In genomic region chr17:29667969-29668368, GRCh38 we compare ENCODE assay signal across 17 cellular contexts. TPM values are rescaled to one million over a fixed set of nuclear protein-coding genes. Genes with fewer than 3 reads are reported as not detected.
DNase-seq lines count a peak whose midpoint lies in the region; ATAC-seq, FAIRE-seq and TF ChIP-seq lines count a peak whose summit lies in the region.
"Had no signal": no experiment of that assay in that cellular context is flagged by ENCODE, and none has a peak within 500 bp of the region (broad histone marks: within the 10 kb centered on the region; RNA-seq: fewer than 3 reads in every experiment).

No MANE protein-coding gene starts in this region.

- ATAC-seq in K562, result peak; percentile 45
- ATAC-seq in GM21528 (IDR thresholded peaks at IDR 0.05; ENCODE audit: low FRiP score, unreplicated experiment), result no peak
- ATAC-seq: right lobe of liver had no signal

- BruUV-seq in K562 (replicated peaks; lab: Mats Ljungman, UMichigan), result no TSS peak

- no peaks in the 10 kb centered on the region for H3K9me1 ChIP-seq in K562 (ENCODE audit: control insufficient read depth, insufficient read depth, low read length)

- no peak overlapping the region for H3K4me3 ChIP-seq in BLaER1 treated with 17β-estradiol and CSF1 and Interleukin-3, amounts not matched to agents 10 nM and 100 nM
- no peak overlapping the region for H3K4me3 ChIP-seq in K562
- no peak overlapping the region for H3K4me3 ChIP-seq in effector memory CD4-positive, alpha-beta T cell (ENCODE audit: insufficient read depth, low read depth, low read length, poor library complexity, severe bottlenecking)
- H3K4me3 ChIP-seq: esophagus muscularis mucosa, MG63, right lobe of liver, testis had no signal

- H3K4me1 ChIP-seq in BLaER1 treated with 17β-estradiol and CSF1 and Interleukin-3, amounts not matched to agents 10 nM and 100 nM, result peaks cover 33 to 65% (median 59%) of the 10 kb centered on the region in 10 experiments
- H3K4me1 ChIP-seq in K562 (replicated peaks in 1 of 2; ENCODE audit: control insufficient read depth in 2 of 2, insufficient read depth in 2 of 2, low read length in 2 of 2), result peaks cover 4 to 45% of the 10 kb centered on the region in 2 experiments
- H3K4me1 ChIP-seq in effector memory CD4-positive, alpha-beta T cell (ENCODE audit: control insufficient read depth, insufficient read depth, low read length, poor library complexity, severe bottlenecking), result no peaks in the 10 kb centered on the region
- H3K4me1 ChIP-seq: testis had no signal

- DNase-seq in GM10266 (ENCODE audit: extremely low spot score) (peak; percentile 25), K562 (ENCODE audit: extremely low read depth in 1 of 4, low spot score in 3 of 4) (peak in 1 of 4 experiments; percentile 42), myocyte (ENCODE audit: low read depth) (peak; percentile 28), HPDE6-E6E7 (ENCODE audit: extremely low spot score) (no peak)
- no peak for DNase-seq in effector memory CD4-positive, alpha-beta T cell
- DNase-seq: activated CD4-positive, alpha-beta T cell treated with anti-CD3 and anti-CD28 coated beads for 48 hours; glutamatergic neuron; islet precursor cell; mesenchymal stem cell; MG63; NCI-H187; nucleus accumbens; right lobe of liver; testis had no signal

- no peak for TF ChIP-seq POLR2A in K562 (conservative IDR thresholded peaks at IDR 0.05)

- CTCF ChIA-PET in K562 (lab: Yijun Ruan, JAX; ENCODE audit: low intra/inter-chr PET ratio), result no interaction called here

- no peak for TF ChIP-seq RAD21 in K562 (CRISPR knock-in tag; conservative IDR thresholded peaks at IDR 0.05 in 1 of 2, IDR thresholded peaks at IDR 0.05 in 1 of 2)

- no peaks in the 10 kb centered on the region for H3K79me2 ChIP-seq in K562 (ENCODE audit: control insufficient read depth, insufficient read depth, low read length)

- TF ChIP-seq CTCF in GM10266 (IDR thresholded peaks at IDR 0.05; ENCODE audit: control insufficient read depth, insufficient read depth, low read depth, missing control alignments), result no peak
- TF ChIP-seq CTCF in K562 (IDR thresholded peaks at IDR 0.05 in 2 of 3, conservative IDR thresholded peaks at IDR 0.05 in 1 of 3; ENCODE audit: insufficient read depth in 2 of 3, low read depth in 1 of 3, low read length in 3 of 3), result no peak

- no peak for TF ChIP-seq EP300 in K562 (IDR thresholded peaks at IDR 0.05; ENCODE audit: low read length)

- 0 out of 22 replicates have a peak overlapping the region, but pooled peaks of 1 of the 11 experiments have one; percentile 30 for H3K4me2 ChIP-seq in BLaER1 treated with 17β-estradiol and CSF1 and Interleukin-3, amounts not matched to agents 10 nM and 100 nM
- 0 out of 2 replicates have a peak overlapping the region, but pooled peaks have one; percentile 23 for H3K4me2 ChIP-seq in K562 (ENCODE audit: insufficient read depth, low read length)

- H3K27me3 ChIP-seq in BLaER1 treated with 17β-estradiol and CSF1 and Interleukin-3, amounts not matched to agents 10 nM and 100 nM, result no peaks in the 10 kb centered on the region
- H3K27me3 ChIP-seq in K562 (ENCODE audit: control insufficient read depth in 2 of 2, insufficient read depth in 2 of 2, low read length in 2 of 2), result no peaks in the 10 kb centered on the region
- H3K27me3 ChIP-seq in effector memory CD4-positive, alpha-beta T cell (replicated peaks; ENCODE audit: control insufficient read depth, insufficient read depth, low read length, poor library complexity, severe bottlenecking), result no peaks in the 10 kb centered on the region
- H3K27me3 ChIP-seq: esophagus muscularis mucosa, MG63, right lobe of liver, testis had no signal

- POLR2A ChIA-PET in K562 (lab: Yijun Ruan, JAX), result interaction anchor here (1.0 to 1.2 kb wide), 4 partner anchors 9 to 29 kb away, joined by 3 to 8 read pairs (median 3); no protein-coding TSS in a partner anchor

- peaks cover 91 to 100% (median 100%) of the 10 kb centered on the region in 11 experiments for H3K36me3 ChIP-seq in BLaER1 treated with 17β-estradiol and CSF1 and Interleukin-3, amounts not matched to agents 10 nM and 100 nM
- peaks cover 15% of the 10 kb centered on the region; the same call in 2 of the 3 replicates for H3K36me3 ChIP-seq in K562 (ENCODE audit: control insufficient read depth, insufficient read depth, low read length)
- H3K36me3 ChIP-seq in effector memory CD4-positive, alpha-beta T cell (ENCODE audit: control insufficient read depth, insufficient read depth, low read length), result peaks cover 62% of the 10 kb centered on the region

- H2AFZ ChIP-seq in K562 (ENCODE audit: low read depth, low read length), result no peak overlapping the region

- H3K9ac ChIP-seq in BLaER1 treated with 17β-estradiol and CSF1 and Interleukin-3, amounts not matched to agents 10 nM and 100 nM, result no peak overlapping the region
- H3K9ac ChIP-seq in K562 (ENCODE audit: insufficient read depth in 1 of 2, low read depth in 2 of 2, low read length in 2 of 2), result no peak overlapping the region

- peak overlapping the region in 8 of 11 experiments; percentile 19 to 99 (median 62); a peak in 12 of 22 replicates for H3K27ac ChIP-seq in BLaER1 treated with 17β-estradiol and CSF1 and Interleukin-3, amounts not matched to agents 10 nM and 100 nM
- H3K27ac ChIP-seq in K562 (ENCODE audit: extremely low read depth, low read depth, low read length), result peak overlapping the region; percentile 62; the same call in 2 of the 3 replicates
- no peak overlapping the region for H3K27ac ChIP-seq in effector memory CD4-positive, alpha-beta T cell (ENCODE audit: insufficient read depth, low read length, poor library complexity, severe bottlenecking)
- H3K27ac ChIP-seq: esophagus muscularis mucosa, right lobe of liver, testis had no signal

- no peak for FAIRE-seq in K562 (lab: Jason Lieb, UNC)

- in situ Hi-C loops in K562 (cut with MboI), result no loop called here

- intact Hi-C loops in K562 (cut with micrococcal nuclease), result no loop called here

- H3K9me3 ChIP-seq in BLaER1 treated with 17β-estradiol and CSF1 and Interleukin-3, amounts not matched to agents 10 nM and 100 nM (replicated peaks in 1 of 11), result peaks cover 0 to 14% (median 0%) of the 10 kb centered on the region in 11 experiments; a peak in 3 of 22 replicates
- H3K9me3 ChIP-seq in K562 (replicated peaks; ENCODE audit: control insufficient read depth, insufficient read depth, low read depth, low read length), result no peaks in the 10 kb centered on the region
- H3K9me3 ChIP-seq in effector memory CD4-positive, alpha-beta T cell (ENCODE audit: control insufficient read depth, low read length), result no peaks in the 10 kb centered on the region
- H3K9me3 ChIP-seq: esophagus muscularis mucosa, MG63, right lobe of liver, testis had no signal

- peaks cover 0 to 10% (median 0%) of the 10 kb centered on the region in 11 experiments; a peak in 3 of 22 replicates for H4K20me1 ChIP-seq in BLaER1 treated with 17β-estradiol and CSF1 and Interleukin-3, amounts not matched to agents 10 nM and 100 nM
- no peaks in the 10 kb centered on the region for H4K20me1 ChIP-seq in K562 (replicated peaks; ENCODE audit: control insufficient read depth, insufficient read depth, low read length)

TF ChIP-seq in K562, 482 proteins besides CTCF, POLR2A, EP300 and RAD21 (continues in another document):
- TF ChIP-seq TCF15 (CRISPR knock-in tag; IDR thresholded peaks at IDR 0.05) (no peak), ZNF239 (CRISPR knock-in tag; IDR thresholded peaks at IDR 0.05) (no peak), SP2 (IDR thresholded peaks at IDR 0.05; ENCODE audit: extremely low read depth, low read depth, low read length, poor library complexity, severe bottlenecking) (no peak), NR4A1 (CRISPR knock-in tag; IDR thresholded peaks at IDR 0.05) (no peak), NR4A1 (tag; IDR thresholded peaks at IDR 0.05) (no peak), CTBP1 (IDR thresholded peaks at IDR 0.05; ENCODE audit: borderline replicate concordance) (0 out of 2 replicates have a peak, but pooled peaks have one; percentile 12), MEF2A (IDR thresholded peaks at IDR 0.05; ENCODE audit: control insufficient read depth, low read depth, low read length) (peak; percentile 82; the same call in 1 of the 2 replicates), ZNF785 (CRISPR knock-in tag; IDR thresholded peaks at IDR 0.05) (no peak), LCOR (CRISPR knock-in tag; IDR thresholded peaks at IDR 0.05) (no peak), ZNF395 (CRISPR knock-in tag; IDR thresholded peaks at IDR 0.05) (no peak)

RNA-seq across cellular contexts. Expression of gene CORO6, which starts 45.3 kb away (rescaled TPM):
- 15.2 and 53.0 TPM in 2 replicates for total RNA-seq in K562 (2011; cell fraction: chromatin; rRNA removed; ENCODE audit: low replicate concordance)
- total RNA-seq in K562 (2011; cell fraction: nucleolus; rRNA removed), result 19.7 and 21.4 TPM in 2 replicates
- total RNA-seq in K562 (2011; cell fraction: nucleoplasm; rRNA removed), result 13.7 and 15.3 TPM in 2 replicates
- 2.8 and 2.9 TPM in 2 replicates for total RNA-seq in K562 (2014; rRNA removed)
- total RNA-seq in K562 (2014; rRNA removed; fragmentation: Illumina TruSeq; extraction: Trizol), result 0.47 and 0.64 TPM in 2 replicates
- 1.7 and 2.5 TPM in 2 replicates for total RNA-seq in K562 (2015; rRNA removed; fragmentation: Illumina TruSeq; extraction: Trizol)
- 4.4 TPM in 2 replicates for total RNA-seq in K562 (2021)
- 9.8 and 11.9 TPM in 2 replicates for polyA plus RNA-seq in K562 (2011; rRNA removed)
- polyA plus RNA-seq in K562 (2011; cell fraction: cytosol; rRNA removed), result 4.9 and 9.8 TPM in 2 replicates
- polyA plus RNA-seq in K562 (2011; cell fraction: nucleus; rRNA removed), result 96.7 and 310 TPM in 2 replicates
- 4.9 and 6.6 TPM in 2 replicates for polyA plus RNA-seq in K562 (2012)
- 2.4 and 3.1 TPM in 2 replicates for polyA plus RNA-seq in K562 (2014; fragmentation: Illumina TruSeq; extraction: Trizol)
- polyA plus RNA-seq in K562 (2014; fragmentation: Nextera tagmentation; extraction: Ambion mirVana), result under 1 TPM; 0.04 to 0.11 TPM
- 6.6 and 9.1 TPM in 2 replicates for polyA plus RNA-seq in K562 (2014; rRNA removed)
- polyA minus RNA-seq in K562 (2011; rRNA and poly(A)+ RNA removed), result 5.3 and 14.2 TPM in 2 replicates
- polyA minus RNA-seq in K562 (2011; cell fraction: cytosol; rRNA and poly(A)+ RNA removed), result 2.5 and 5.4 TPM in 2 replicates
- polyA minus RNA-seq in K562 (2011; cell fraction: nucleus; rRNA and poly(A)+ RNA removed), result 15.4 and 24.0 TPM in 2 replicates
- total RNA-seq in myocyte, result 254 and 269 TPM in 2 replicates
- 102 TPM for polyA plus RNA-seq in myocyte (2012)

Comparison
In these comparisons a context has a peak if more than half of its experiments do, and no peak if none do; other contexts are left out.
1. DNase-seq: peak in GM10266 (single experiment) and myocyte (single experiment); none in effector memory CD4-positive, alpha-beta T cell (0 of 3) and HPDE6-E6E7 (single experiment).